20 cellular contexts compared by ENCODE assay signal in the genomic region with DNA sequence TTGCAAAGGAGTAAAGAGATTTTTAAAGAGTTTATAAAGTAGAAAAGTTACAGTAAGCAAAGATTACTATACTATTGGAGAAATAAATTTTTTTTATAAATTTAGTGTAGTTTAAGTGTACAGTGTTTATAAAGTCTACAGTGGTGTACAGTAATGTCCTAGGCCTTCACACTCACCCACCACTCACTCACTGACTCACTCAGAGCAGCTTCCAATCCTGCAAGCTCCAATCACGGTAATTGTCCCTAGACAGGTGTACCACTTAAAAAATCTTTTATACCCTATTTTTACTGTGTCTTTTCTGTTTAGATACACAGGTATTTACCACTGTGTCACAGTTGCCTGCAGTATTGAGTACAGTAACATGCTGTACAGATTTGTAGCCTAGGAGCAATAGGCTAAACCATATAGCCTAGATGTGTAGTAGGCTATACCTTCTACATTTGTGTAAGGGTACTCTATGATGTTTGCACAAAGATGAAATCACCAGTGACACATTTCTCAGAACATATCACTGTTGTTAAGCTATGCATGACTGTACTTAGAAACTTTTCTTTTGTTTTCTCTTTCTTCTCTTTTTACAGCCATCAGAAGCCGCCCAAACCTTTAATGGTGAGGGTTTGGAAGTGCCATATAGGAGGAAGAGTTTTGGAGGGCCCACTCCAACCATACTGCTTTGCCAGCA. TPM values are rescaled to one million over a fixed set of nuclear protein-coding genes. Genes with fewer than 3 reads are reported as not detected.
A peak's percentile ranks its signal among the peaks of the same experiment; 100 is the strongest.
DNase-seq lines count a peak whose midpoint lies in the region; ATAC-seq, FAIRE-seq and TF ChIP-seq lines count a peak whose summit lies in the region.
"Had no signal": no experiment of that assay in that cellular context is flagged by ENCODE, and none has a peak within 500 bp of the region (broad histone marks: within the 10 kb centered on the region; RNA-seq: fewer than 3 reads in every experiment).

No MANE protein-coding gene starts in this region.

- H3K27ac Mint-ChIP-seq in HFFc6: peak overlapping the region; percentile 90
- H3K27ac Mint-ChIP-seq: activated T-helper 2 cell treated with anti-CD3 and anti-CD28 coated beads, Interferon-gamma antibody, Interleukin-2, Interleukin-4, amounts not matched to agents 10 μg/mL and 5 μg/mL and 100 μg/mL, durations not matched to agents 14 hours and 24 hours and 36 hours had no signal

- FAIRE-seq in urothelium cell line (lab: Jason Lieb, UNC): no peak
- FAIRE-seq: small intestine had no signal

- H3K79me2 ChIP-seq in SK-N-SH (ENCODE audit: insufficient read depth): no peaks in the 10 kb centered on the region

- no peaks in the 10 kb centered on the region for H3K9me2 ChIP-seq in SK-N-SH

- H3K27me3 Mint-ChIP-seq in HFFc6 (ENCODE audit: insufficient read depth): no peaks in the 10 kb centered on the region; the same call in 1 of the 2 replicates
- H3K27me3 Mint-ChIP-seq in activated T-cell treated with anti-CD3 and anti-CD28 coated beads, Interleukin-2, amount 50 U/mL, for 4 hours (ENCODE audit: low read depth): peaks cover 4% of the 10 kb centered on the region

- H3K27ac ChIP-seq in SK-N-SH (ENCODE audit: low read depth in 2 of 2, low read length in 1 of 2) (peak overlapping the region in 1 of 2 experiments; percentile 90; a peak in 2 of 4 replicates), tibial artery (no peak overlapping the region)
- H3K27ac ChIP-seq: BLaER1, left ventricle myocardium inferior, RWPE1 had no signal

- no peaks in the 10 kb centered on the region for H3K36me3 Mint-ChIP-seq in HFFc6 (ENCODE audit: low read depth)
- H3K36me3 Mint-ChIP-seq in activated T-cell treated with anti-CD3 and anti-CD28 coated beads, Interleukin-2, amount 50 U/mL, for 4 hours (ENCODE audit: insufficient read depth): no peaks in the 10 kb centered on the region

- 54% methylated on average over 2 of the region's 2 CpGs for WGBS in SK-N-SH (ENCODE audit: low lambda C conversion rate)

- H3K4me3 ChIP-seq in SK-N-SH (ENCODE audit: low read depth in 2 of 2, low read length in 1 of 2) (0 out of 4 replicates have a peak overlapping the region, but pooled peaks of 1 of the 2 experiments have one; percentile 1), fibroblast of mammary gland (ENCODE audit: control insufficient read depth, low read depth, low read length) (no peak overlapping the region), skeletal muscle satellite cell (ENCODE audit: low read length) (peak overlapping the region; percentile 26), tibial artery (no peak overlapping the region)
- H3K4me3 ChIP-seq: BLaER1, HAP-1, left ventricle myocardium inferior, thoracic aorta had no signal

- peaks cover 45% of the 10 kb centered on the region for H3K4me1 Mint-ChIP-seq in HFFc6 (ENCODE audit: low read depth)
- H3K4me1 Mint-ChIP-seq in activated T-cell treated with anti-CD3 and anti-CD28 coated beads, Interleukin-2, amount 50 U/mL, for 4 hours (ENCODE audit: low read depth): no peaks in the 10 kb centered on the region

- H3K36me3 ChIP-seq in SK-N-SH (replicated peaks in 1 of 2; ENCODE audit: control insufficient read depth in 1 of 2, insufficient read depth in 2 of 2, low read length in 1 of 2): no peaks in the 10 kb centered on the region
- H3K36me3 ChIP-seq in skeletal muscle satellite cell (ENCODE audit: insufficient read depth, low read length): no peaks in the 10 kb centered on the region
- H3K36me3 ChIP-seq in tibial artery: no peaks in the 10 kb centered on the region
- H3K36me3 ChIP-seq: BLaER1, HAP-1, left ventricle myocardium inferior, thoracic aorta had no signal

- no peaks in the 10 kb centered on the region for H3K27me3 ChIP-seq in SK-N-SH (ENCODE audit: insufficient read depth)
- no peaks in the 10 kb centered on the region for H3K27me3 ChIP-seq in skeletal muscle satellite cell (ENCODE audit: control insufficient read depth, insufficient read depth, low read length)
- no peaks in the 10 kb centered on the region for H3K27me3 ChIP-seq in tibial artery
- H3K27me3 ChIP-seq: BLaER1 had no signal

- no peaks in the 10 kb centered on the region for H3K9me3 ChIP-seq in SK-N-SH
- no peaks in the 10 kb centered on the region for H3K9me3 ChIP-seq in skeletal muscle satellite cell (replicated peaks; ENCODE audit: low read length)
- H3K9me3 ChIP-seq in tibial artery: no peaks in the 10 kb centered on the region
- H3K9me3 ChIP-seq: HAP-1, left ventricle myocardium inferior, thoracic aorta had no signal

- peaks cover 32% of the 10 kb centered on the region for H3F3A ChIP-seq in SK-N-SH (replicated peaks; ENCODE audit: insufficient read depth)

- H3K9me3 Mint-ChIP-seq in HFFc6: no peaks in the 10 kb centered on the region
- H3K9me3 Mint-ChIP-seq in activated T-cell treated with anti-CD3 and anti-CD28 coated beads, Interleukin-2, amount 50 U/mL, for 4 hours: no peaks in the 10 kb centered on the region
- H3K9me3 Mint-ChIP-seq: activated T-helper 2 cell treated with anti-CD3 and anti-CD28 coated beads, Interferon-gamma antibody, Interleukin-2, Interleukin-4, amounts not matched to agents 10 μg/mL and 5 μg/mL and 100 μg/mL, durations not matched to agents 14 hours and 24 hours and 36 hours had no signal

- POLR2A ChIA-PET in SK-N-SH (lab: Yijun Ruan, JAX): no interaction called here

- peak overlapping the region; percentile 51 for H3K4me2 ChIP-seq in SK-N-SH
- H3K4me2 ChIP-seq in skeletal muscle satellite cell (ENCODE audit: low read length): peak overlapping the region; percentile 72
- H3K4me2 ChIP-seq: BLaER1 had no signal

- peak; percentile 65 for DNase-seq in HFFc6
- no peak for DNase-seq in SK-N-SH
- peak; percentile 66 for DNase-seq in fibroblast of mammary gland (ENCODE audit: low read depth)
- no peak for DNase-seq in activated T-cell treated with anti-CD3 and anti-CD28 coated beads, Interleukin-2, amount 50 U/mL, for 4 hours
- no peak for DNase-seq in tibial artery
- no peak for DNase-seq in urothelium cell line (ENCODE audit: low spot score)
- DNase-seq: activated CD8-positive, alpha-beta memory T cell treated with anti-CD3 and anti-CD28 coated beads for 24 hours; central memory CD4-positive, alpha-beta T cell; effector CD4-positive, alpha-beta T cell; left ventricle myocardium inferior; NCI-H1417 treated with DMSO at 0.1 percent for 48 hours; NCI-H2171 treated with DMSO at 0.1 percent for 48 hours; NCI-H774; small intestine had no signal

- no peak for TF ChIP-seq EP300 in SK-N-SH (IDR thresholded peaks at IDR 0.05; ENCODE audit: borderline replicate concordance in 1 of 2, low read depth in 1 of 2, low read length in 1 of 2)

- no peak for ATAC-seq in activated T-cell treated with anti-CD3 and anti-CD28 coated beads, Interleukin-2, amount 50 U/mL, for 4 hours

- H2AFZ ChIP-seq in SK-N-SH (ENCODE audit: low read depth): peak overlapping the region; percentile 59; the same call in 1 of the 2 replicates

- TF ChIP-seq CTCF in HFFc6 (IDR thresholded peaks at IDR 0.05) (no peak), SK-N-SH (IDR thresholded peaks at IDR 0.05) (no peak), fibroblast of mammary gland (conservative IDR thresholded peaks at IDR 0.05; ENCODE audit: control insufficient read depth, insufficient read depth, low read depth, low read length) (no peak), tibial artery (IDR thresholded peaks at IDR 0.05) (no peak)

- CTCF ChIA-PET in SK-N-SH (lab: Yijun Ruan, JAX): interaction anchor here (1.5 kb wide), 1 partner anchor 203 kb away, joined by 4 read pairs; no protein-coding TSS in a partner anchor

- H3K4me1 ChIP-seq in SK-N-SH (ENCODE audit: control insufficient read depth in 1 of 2, insufficient read depth in 2 of 2, low read depth in 1 of 2, low read length in 1 of 2): peaks cover 0 to 12% of the 10 kb centered on the region in 2 experiments; a peak in 2 of 4 replicates
- peaks cover 31% of the 10 kb centered on the region for H3K4me1 ChIP-seq in skeletal muscle satellite cell (ENCODE audit: control insufficient read depth, insufficient read depth, low read length)
- peaks cover 0 to 12% (median 2%) of the 10 kb centered on the region in 4 donors for H3K4me1 ChIP-seq in tibial artery
- H3K4me1 ChIP-seq: left ventricle myocardium inferior had no signal

- H4K20me1 ChIP-seq in SK-N-SH (ENCODE audit: insufficient read depth): no peaks in the 10 kb centered on the region
- H4K20me1 ChIP-seq: BLaER1 had no signal

- TF ChIP-seq RAD21 in SK-N-SH (IDR thresholded peaks at IDR 0.05; ENCODE audit: low read length): no peak

- H3K9ac ChIP-seq in SK-N-SH (peak overlapping the region; percentile 62; the same call in 1 of the 2 replicates), skeletal muscle satellite cell (ENCODE audit: low read depth, low read length) (peak overlapping the region; percentile 68)
- H3K9ac ChIP-seq: BLaER1 had no signal

- peak overlapping the region; percentile 77 for H3K4me3 Mint-ChIP-seq in HFFc6
- no peak overlapping the region for H3K4me3 Mint-ChIP-seq in activated T-cell treated with anti-CD3 and anti-CD28 coated beads, Interleukin-2, amount 50 U/mL, for 4 hours

- intact Hi-C loops in tibial artery (cut with DNase I; ENCODE audit: low total_unique reads): no loop called here

TF ChIP-seq in SK-N-SH, 30 proteins besides CTCF, POLR2A, EP300 and RAD21 (continues in another document):
- TF ChIP-seq YY1 (IDR thresholded peaks at IDR 0.05; ENCODE audit: low read depth): no peak
- no peak; the same call in 1 of the 2 replicates for TF ChIP-seq FOSL2 (IDR thresholded peaks at IDR 0.05; ENCODE audit: borderline replicate concordance, low read depth)
- TF ChIP-seq GABPA (IDR thresholded peaks at IDR 0.05; ENCODE audit: low read depth): no peak
- TF ChIP-seq POLR2AphosphoS5 (IDR thresholded peaks at IDR 0.05; ENCODE audit: low read depth, low read length): no peak
- TF ChIP-seq SIN3A (IDR thresholded peaks at IDR 0.05; ENCODE audit: borderline replicate concordance, low read depth, low read length): no peak
- no peak for TF ChIP-seq MEF2A (IDR thresholded peaks at IDR 0.05; ENCODE audit: borderline replicate concordance, low read depth)
- TF ChIP-seq, protein P1, sequence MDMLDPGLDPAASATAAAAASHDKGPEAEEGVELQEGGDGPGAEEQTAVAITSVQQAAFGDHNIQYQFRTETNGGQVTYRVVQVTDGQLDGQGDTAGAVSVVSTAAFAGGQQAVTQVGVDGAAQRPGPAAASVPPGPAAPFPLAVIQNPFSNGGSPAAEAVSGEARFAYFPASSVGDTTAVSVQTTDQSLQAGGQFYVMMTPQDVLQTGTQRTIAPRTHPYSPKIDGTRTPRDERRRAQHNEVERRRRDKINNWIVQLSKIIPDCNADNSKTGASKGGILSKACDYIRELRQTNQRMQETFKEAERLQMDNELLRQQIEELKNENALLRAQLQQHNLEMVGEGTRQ (IDR thresholded peaks at IDR 0.05; ENCODE audit: borderline replicate concordance, low read depth, low read length): no peak

RNA-seq across cellular contexts. Expression of a gene that starts 11.8 kb away (rescaled TPM):
- total RNA-seq in HFFc6 (2021; fragmentation: NEBNext Ultra II Directional; extraction: Animal tissue kit (Norgen Biotek cat#: 25700)): 10 to 100 TPM; 54.5 to 67.1 (median 57.1) TPM
- 22.0 and 22.1 TPM in 2 replicates for polyA plus RNA-seq in SK-N-SH (2012; rRNA removed)
- 14.8 and 18.6 TPM in 2 replicates for polyA plus RNA-seq in SK-N-SH (2012; cell fraction: cytosol; rRNA removed)
- polyA plus RNA-seq in SK-N-SH (2012; cell fraction: nucleus; rRNA removed): 16.6 and 24.4 TPM in 2 replicates
- total RNA-seq in skeletal muscle satellite cell (2012; rRNA removed): 14.7 and 16.6 TPM in 2 replicates
- total RNA-seq in activated T-cell treated with anti-CD3 and anti-CD28 coated beads, Interleukin-2, amount 50 U/mL, for 4 hours: 1 to 10 TPM in 1 of 3 donors, under 1 TPM in 2; 0.43 to 1.2 (median 0.56) TPM

Comparison
In these comparisons a context has a peak if more than half of its experiments do, and no peak if none do; other contexts are left out.
1. DNase-seq: peak in HFFc6 (single experiment) and fibroblast of mammary gland (single experiment); none in SK-N-SH (single experiment), activated T-cell treated with anti-CD3 and anti-CD28 coated beads, Interleukin-2, amount 50 U/mL, for 4 hours (single experiment), tibial artery (0 of 2) and urothelium cell line (single experiment).
2. RNA of a gene that starts 11.8 kb away (total RNA-seq): 54.5 to 67.1 TPM in HFFc6; 0.43 to 1.2 TPM in activated T-cell treated with anti-CD3 and anti-CD28 coated beads, Interleukin-2, amount 50 U/mL, for 4 hours; every median in the first group is over 10 times any median in the second.